Comparison of ENCODE assay signal across 14 cellular contexts in the genomic region with DNA sequence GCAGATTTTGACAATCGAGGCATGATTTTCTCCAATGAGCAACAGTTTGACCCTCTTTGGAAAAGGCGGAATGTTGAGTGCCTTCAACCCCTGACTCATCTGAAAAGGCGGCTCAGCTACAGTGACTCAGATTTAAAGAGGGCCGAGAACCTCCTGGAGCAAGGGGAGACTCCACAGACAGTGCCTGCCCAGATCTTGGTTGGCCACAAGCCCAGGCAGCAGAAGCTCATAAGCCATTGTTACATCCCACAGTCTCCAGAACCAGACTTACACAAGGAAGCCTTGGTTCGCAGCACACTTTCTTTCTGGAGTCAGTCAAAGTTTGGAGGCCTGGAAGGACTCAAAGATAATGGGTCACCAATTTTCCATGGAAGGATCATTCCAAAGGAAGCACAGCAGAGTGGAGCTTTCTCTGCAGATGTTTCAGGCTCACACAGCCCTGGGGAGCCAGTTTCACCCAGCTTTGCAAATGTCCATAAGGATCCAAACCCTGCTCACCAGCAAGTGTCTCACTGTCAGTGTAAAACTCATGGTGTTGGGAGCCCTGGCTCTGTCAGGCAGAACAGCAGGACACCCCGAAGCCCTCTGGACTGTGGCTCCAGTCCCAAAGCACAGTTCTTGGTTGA. TPM values are rescaled to one million over a fixed set of nuclear protein-coding genes. Genes with fewer than 3 reads are reported as not detected.
DNase-seq lines count a peak whose midpoint lies in the region; ATAC-seq, FAIRE-seq and TF ChIP-seq lines count a peak whose summit lies in the region.
"Had no signal": no experiment of that assay in that cellular context is flagged by ENCODE, and none has a peak within 500 bp of the region (broad histone marks: within the 10 kb centered on the region; RNA-seq: fewer than 3 reads in every experiment).

No MANE protein-coding gene starts in this region.

- no peak for TF ChIP-seq CTCF in HFF-Myc (IDR thresholded peaks at IDR 0.05; ENCODE audit: low read depth, low read length, missing control alignments)
- TF ChIP-seq CTCF in fibroblast of villous mesenchyme (IDR thresholded peaks at IDR 0.05; ENCODE audit: insufficient read depth, low read depth, low read length): no peak

- FAIRE-seq in urothelium cell line (lab: Jason Lieb, UNC): peak; percentile 50

- no peak for ATAC-seq in HG02981 (IDR thresholded peaks at IDR 0.05; ENCODE audit: unreplicated experiment)

- no peak overlapping the region for H3K4me3 ChIP-seq in HFF-Myc (replicated peaks; ENCODE audit: low read depth, low read length)
- H3K4me3 ChIP-seq in fibroblast of villous mesenchyme (ENCODE audit: low read depth, low read length): no peak overlapping the region
- H3K4me3 ChIP-seq: colonic mucosa, right atrium auricular region, uterus had no signal

- DNase-seq in HFF-Myc (ENCODE audit: extremely low read depth, low read depth) (peak; percentile 60), amniotic epithelial cell (ENCODE audit: low read depth) (peak; percentile 97), fibroblast of villous mesenchyme (ENCODE audit: low read depth) (peak; percentile 92), urothelium cell line (ENCODE audit: low spot score) (peak; percentile 73), mucosa of gallbladder (ENCODE audit: low spot score) (no peak), DMS53 (lab: John Stamatoyannopoulos, UW) (no peak)
- DNase-seq: activated CD4-positive, CD25-positive, alpha-beta regulatory T cell treated with anti-CD3 and anti-CD28 coated beads, Interleukin-2, amount 50 U/mL, for 72 hours; colonic mucosa; hippocampal formation; mesendoderm; NCI-H510A treated with DMSO at 0.1 percent for 48 hours had no signal

RNA-seq across cellular contexts. Expression of gene PTPDC1, which starts 13.6 kb away (rescaled TPM):
- 7.8 and 11.9 TPM in 2 replicates for total RNA-seq in fibroblast of villous mesenchyme
- total RNA-seq in mucosa of gallbladder: 4.6 TPM

Comparison
In these comparisons a context has a peak if more than half of its experiments do, and no peak if none do; other contexts are left out.
1. DNase-seq: peak in HFF-Myc (single experiment), amniotic epithelial cell (single experiment), fibroblast of villous mesenchyme (single experiment) and urothelium cell line (single experiment); none in mucosa of gallbladder (single experiment) and DMS53 (single experiment).